In genomic region chr1:70410604-70411359, GRCh38 we compare ENCODE assay signal across 8 cellular contexts. TPM values are rescaled to one million over a fixed set of nuclear protein-coding genes. Genes with fewer than 3 reads are reported as not detected.
A peak's percentile ranks its signal among the peaks of the same experiment; 100 is the strongest.
DNase-seq lines count a peak whose midpoint lies in the region; TF ChIP-seq lines count a peak whose summit lies in the region.

Gene CTH, plus strand, starts transcription at chr1:70411268. Its CDS starts 148 bp downstream, at chr1:70411416.

- H3K4me2 ChIP-seq in MM.1S (ENCODE audit: low read depth, low read length) = peak within 1 kb of the TSS; percentile 94

- peak within 1 kb of the TSS; percentile 97 for H3K4me3 Mint-ChIP-seq in neural crest cell

- TF ChIP-seq CTCF in MM.1S (IDR thresholded peaks at IDR 0.05; ENCODE audit: low read length) (no peak), foreskin fibroblast (IDR thresholded peaks at IDR 0.05; ENCODE audit: low read depth, low read length) (no peak), neural crest cell (conservative IDR thresholded peaks at IDR 0.05) (no peak)

- H3K9me2 ChIP-seq in MM.1S (replicated peaks; ENCODE audit: insufficient read depth, low read length) = no peaks in the 10 kb centered on the region

- no peaks in the 10 kb centered on the region for H3K27me3 Mint-ChIP-seq in neural crest cell (ENCODE audit: low read depth)

- in situ Hi-C loops in G401 (cut with HindIII; ENCODE audit: low sequenced_read_pairs) (no loop called here), HAP-1 (cut with MboI; ENCODE audit: low sequenced_read_pairs) (no loop called here)

- H3K4me3 ChIP-seq in HAP-1 = peak within 1 kb of the TSS; percentile 77
- peak within 1 kb of the TSS; percentile 89 for H3K4me3 ChIP-seq in MM.1S (ENCODE audit: low read length)
- peak within 1 kb of the TSS; percentile 71 to 89 for H3K4me3 ChIP-seq in foreskin fibroblast (ENCODE audit: low read depth in 1 of 2, low read length in 2 of 2)
- peak within 1 kb of the TSS; percentile 90 to 97 for H3K4me3 ChIP-seq in stomach smooth muscle (ENCODE audit: low read length in 2 of 2)

- H3K4me1 ChIP-seq in HAP-1 = peaks cover 6% of the 10 kb centered on the region
- peaks cover 10% of the 10 kb centered on the region for H3K4me1 ChIP-seq in MM.1S (ENCODE audit: low read length)
- H3K4me1 ChIP-seq in stomach smooth muscle (ENCODE audit: control insufficient read depth, insufficient read depth, low read length) = peaks cover 2% of the 10 kb centered on the region

- peaks cover 10% of the 10 kb centered on the region for H3F3A ChIP-seq in MM.1S (ENCODE audit: insufficient read depth, low read length)

- H3K4me1 Mint-ChIP-seq in neural crest cell = peaks cover 23% of the 10 kb centered on the region

- H3K36me3 ChIP-seq in HAP-1 (replicated peaks) = peaks cover 10% of the 10 kb centered on the region
- H3K36me3 ChIP-seq in MM.1S (replicated peaks; ENCODE audit: insufficient read depth, low read length) = no peaks in the 10 kb centered on the region
- H3K36me3 ChIP-seq in stomach smooth muscle (ENCODE audit: control insufficient read depth in 2 of 2, insufficient read depth in 2 of 2, low read length in 2 of 2) = no peaks in the 10 kb centered on the region

- H2AFZ ChIP-seq in MM.1S (ENCODE audit: low read length) = peak within 1 kb of the TSS; percentile 91

- no peaks in the 10 kb centered on the region for H3K79me2 ChIP-seq in MM.1S (ENCODE audit: low read length)

- H3K36me3 Mint-ChIP-seq in neural crest cell (ENCODE audit: low read depth) = no peaks in the 10 kb centered on the region

- peak; percentile 99 for DNase-seq in G401 (ENCODE audit: low spot score)
- DNase-seq in HAP-1 (ENCODE audit: low spot score in 2 of 2) = peak; percentile 97 to 99
- DNase-seq in MM.1S = peak; percentile 97
- DNase-seq in SIG-M5 (lab: John Stamatoyannopoulos, UW) = peak; percentile 67
- peak; percentile 84 for DNase-seq in activated gamma-delta T cell treated with anti-CD3 and anti-CD28 coated beads, Interleukin-2, amount 50 U/mL, for 16 hours (ENCODE audit: low read depth)
- peak; percentile 97 to 99 for DNase-seq in foreskin fibroblast
- peak; percentile 87 for DNase-seq in neural crest cell (ENCODE audit: low read depth, low spot score)

- H3K9me3 Mint-ChIP-seq in neural crest cell = no peaks in the 10 kb centered on the region

- H3K9ac ChIP-seq in MM.1S (ENCODE audit: low read length) = peak within 1 kb of the TSS; percentile 86
- H3K9ac ChIP-seq in stomach smooth muscle (ENCODE audit: low read length in 2 of 2) = peak within 1 kb of the TSS; percentile 57 to 98

- H3K27ac ChIP-seq in MM.1S (ENCODE audit: low read length) (peak within 1 kb of the TSS; percentile 90), stomach smooth muscle (ENCODE audit: low read length) (peak within 1 kb of the TSS; percentile 97)

- H3K9me3 ChIP-seq in HAP-1 (no peaks in the 10 kb centered on the region), MM.1S (replicated peaks; ENCODE audit: insufficient read depth, low read length) (no peaks in the 10 kb centered on the region), stomach smooth muscle (ENCODE audit: control insufficient read depth in 2 of 2, low read length in 2 of 2) (no peaks in the 10 kb centered on the region)

- H3K27me3 ChIP-seq in HAP-1 (ENCODE audit: low read depth) (no peaks in the 10 kb centered on the region), MM.1S (replicated peaks; ENCODE audit: insufficient read depth, low read length) (no peaks in the 10 kb centered on the region), stomach smooth muscle (ENCODE audit: control insufficient read depth in 1 of 2, insufficient read depth in 2 of 2, low read length in 2 of 2) (no peaks in the 10 kb centered on the region)

- no peaks in the 10 kb centered on the region for H4K20me1 ChIP-seq in MM.1S (ENCODE audit: insufficient read depth, low read length)

- peak within 1 kb of the TSS; percentile 99 for H3K27ac Mint-ChIP-seq in neural crest cell (ENCODE audit: unreplicated experiment)

RNA-seq across cellular contexts. Expression of gene CTH, which starts in this region (rescaled TPM):
- 3.0 and 9.7 TPM in 2 replicates for total RNA-seq in G401 (2014; rRNA removed; shearing (Covaris generic))
- 11.3 and 12.4 TPM in 2 replicates for total RNA-seq in neural crest cell

Comparison
In these comparisons a context has a peak if more than half of its experiments do, and no peak if none do; other contexts are left out.
1. Peak in every context shown above with its lines: DNase-seq, H3K4me3 ChIP-seq and H3K27ac ChIP-seq.